In the genomic region with DNA sequence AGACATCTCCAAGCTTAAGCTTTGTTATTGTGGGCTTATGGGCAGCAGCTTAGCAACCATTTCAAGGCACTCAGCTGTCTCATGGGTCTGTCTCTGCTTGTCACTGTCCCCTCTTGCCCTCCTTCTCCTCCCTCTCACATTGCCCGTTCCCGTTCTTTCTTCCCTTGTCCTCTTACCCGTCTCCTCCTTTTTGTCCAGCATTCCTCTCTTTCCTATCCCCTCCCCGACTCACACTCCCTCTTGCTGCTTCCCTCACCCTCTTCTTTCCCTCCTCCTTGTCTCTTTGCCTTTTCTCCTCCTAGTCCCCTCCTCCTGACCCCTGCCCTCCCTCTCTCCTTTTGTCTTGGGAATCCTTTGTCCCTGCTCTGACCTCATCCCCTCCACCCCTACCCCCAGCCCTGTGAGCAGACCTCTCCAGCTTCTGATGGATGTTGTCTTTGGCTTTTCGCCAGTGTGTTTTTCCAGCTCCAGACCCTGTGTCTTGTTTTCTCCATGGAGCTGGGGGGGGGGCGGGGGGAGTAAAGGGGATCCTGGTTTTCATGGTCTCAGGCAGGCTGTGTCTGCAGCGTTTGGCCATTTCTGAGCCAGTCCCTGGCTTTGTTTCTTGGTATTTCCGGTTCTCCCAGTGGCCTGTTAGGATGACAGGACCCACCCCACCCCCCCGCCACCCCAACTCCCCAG, we compare ENCODE assay signal across 8 cellular contexts. TPM values are rescaled to one million over a fixed set of nuclear protein-coding genes. Genes with fewer than 3 reads are reported as not detected.
DNase-seq lines count a peak whose midpoint lies in the region; ATAC-seq and TF ChIP-seq lines count a peak whose summit lies in the region.

No MANE protein-coding gene starts in this region.

- H3K4me3 ChIP-seq in brain microvascular endothelial cell (ENCODE audit: low read depth, low read length), result no peak overlapping the region
- no peak overlapping the region for H3K4me3 ChIP-seq in liver (ENCODE audit: low read depth in 1 of 3, low read length in 3 of 3)
- H3K4me3 ChIP-seq in vagina, result no peak overlapping the region

- no peak for TF ChIP-seq POLR2A in vagina (IDR thresholded peaks at IDR 0.05)

- H3K27ac ChIP-seq in brain microvascular endothelial cell (peak overlapping the region; percentile 92), liver (ENCODE audit: low read depth in 1 of 2, low read length in 2 of 2) (peak overlapping the region in 1 of 2 donors; percentile 42), vagina (peak overlapping the region; percentile 53)

- ATAC-seq in GM21526 (IDR thresholded peaks at IDR 0.05; ENCODE audit: low FRiP score, unreplicated experiment), result no peak
- ATAC-seq in HG03354 (IDR thresholded peaks at IDR 0.05; ENCODE audit: poor library complexity, severe bottlenecking, unreplicated experiment), result no peak

- no peak overlapping the region for H3K9ac ChIP-seq in liver (ENCODE audit: low read depth in 1 of 2, low read length in 2 of 2)

- H3K9me3 ChIP-seq in liver (ENCODE audit: control insufficient read depth in 4 of 4, low read length in 3 of 4) (no peaks in the 10 kb centered on the region), vagina (no peaks in the 10 kb centered on the region)

- H3K27me3 ChIP-seq in brain microvascular endothelial cell (replicated peaks) (no peaks in the 10 kb centered on the region), liver (ENCODE audit: control insufficient read depth in 4 of 4, insufficient read depth in 4 of 4, low read length in 3 of 4) (no peaks in the 10 kb centered on the region), vagina (no peaks in the 10 kb centered on the region)

- WGBS in liver, result 68% methylated on average over 9 of the region's 9 CpGs

- in situ Hi-C loops in brain microvascular endothelial cell (cut with HindIII; ENCODE audit: low pct_ligation_motif_present, low sequenced_read_pairs), result no loop called here

- H3K36me3 ChIP-seq in brain microvascular endothelial cell (replicated peaks) (no peaks in the 10 kb centered on the region), liver (ENCODE audit: control insufficient read depth in 4 of 4, insufficient read depth in 3 of 4, low read depth in 1 of 4, low read length in 3 of 4) (no peaks in the 10 kb centered on the region), vagina (no peaks in the 10 kb centered on the region)

- peak in 1 of 2 donors; percentile 17 for TF ChIP-seq RAD21 in liver (IDR thresholded peaks at IDR 0.05)

- peak; percentile 18 for DNase-seq in activated CD8-positive, alpha-beta memory T cell treated with anti-CD3 and anti-CD28 coated beads, Interleukin-2, amount 50 U/mL, for 48 hours
- DNase-seq in activated CD8-positive, alpha-beta memory T cell treated with anti-CD3 and anti-CD28 coated beads for 24 hours, result no peak
- DNase-seq in brain microvascular endothelial cell (peak; percentile 93), vagina (ENCODE audit: extremely low spot score in 2 of 2) (no peak), LoVo (ENCODE audit: low spot score) (no peak)

- H3K4me1 ChIP-seq in liver (ENCODE audit: control insufficient read depth in 4 of 4, insufficient read depth in 4 of 4, low read length in 3 of 4) (peaks cover 10 to 33% (median 22%) of the 10 kb centered on the region in 4 donors), vagina (peaks cover 45% of the 10 kb centered on the region)

- intact Hi-C loops in vagina (cut with DNase I), result no loop called here

- TF ChIP-seq CTCF in brain microvascular endothelial cell (IDR thresholded peaks at IDR 0.05; ENCODE audit: low read depth, low read length, missing control alignments) (no peak), liver (IDR thresholded peaks at IDR 0.05; ENCODE audit: low read depth, low read length, missing input control) (no peak), vagina (IDR thresholded peaks at IDR 0.05) (no peak)

TF ChIP-seq in liver, 16 proteins besides CTCF, POLR2A, EP300 and RAD21:
- TF ChIP-seq, protein P1, sequence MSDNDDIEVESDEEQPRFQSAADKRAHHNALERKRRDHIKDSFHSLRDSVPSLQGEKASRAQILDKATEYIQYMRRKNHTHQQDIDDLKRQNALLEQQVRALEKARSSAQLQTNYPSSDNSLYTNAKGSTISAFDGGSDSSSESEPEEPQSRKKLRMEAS (IDR thresholded peaks at IDR 0.05), result no peak
- TF ChIP-seq YY1 (IDR thresholded peaks at IDR 0.05), result no peak
- peak; percentile 84 for TF ChIP-seq NR2F2 (IDR thresholded peaks at IDR 0.05)
- TF ChIP-seq TAF1 (conservative IDR thresholded peaks at IDR 0.05), result no peak
- no peak for TF ChIP-seq HNF4A (conservative IDR thresholded peaks at IDR 0.05)
- no peak for TF ChIP-seq FOXA1 (IDR thresholded peaks at IDR 0.05)
- TF ChIP-seq, protein P2, sequence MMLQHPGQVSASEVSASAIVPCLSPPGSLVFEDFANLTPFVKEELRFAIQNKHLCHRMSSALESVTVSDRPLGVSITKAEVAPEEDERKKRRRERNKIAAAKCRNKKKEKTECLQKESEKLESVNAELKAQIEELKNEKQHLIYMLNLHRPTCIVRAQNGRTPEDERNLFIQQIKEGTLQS (IDR thresholded peaks at IDR 0.05), result no peak
- no peak for TF ChIP-seq HNF4G (IDR thresholded peaks at IDR 0.05)
- no peak for TF ChIP-seq GABPA (IDR thresholded peaks at IDR 0.05 in 1 of 2, conservative IDR thresholded peaks at IDR 0.05 in 1 of 2)
- peak in 1 of 2 donors; percentile 55 for TF ChIP-seq RXRA (IDR thresholded peaks at IDR 0.05)
- TF ChIP-seq, protein P3, sequence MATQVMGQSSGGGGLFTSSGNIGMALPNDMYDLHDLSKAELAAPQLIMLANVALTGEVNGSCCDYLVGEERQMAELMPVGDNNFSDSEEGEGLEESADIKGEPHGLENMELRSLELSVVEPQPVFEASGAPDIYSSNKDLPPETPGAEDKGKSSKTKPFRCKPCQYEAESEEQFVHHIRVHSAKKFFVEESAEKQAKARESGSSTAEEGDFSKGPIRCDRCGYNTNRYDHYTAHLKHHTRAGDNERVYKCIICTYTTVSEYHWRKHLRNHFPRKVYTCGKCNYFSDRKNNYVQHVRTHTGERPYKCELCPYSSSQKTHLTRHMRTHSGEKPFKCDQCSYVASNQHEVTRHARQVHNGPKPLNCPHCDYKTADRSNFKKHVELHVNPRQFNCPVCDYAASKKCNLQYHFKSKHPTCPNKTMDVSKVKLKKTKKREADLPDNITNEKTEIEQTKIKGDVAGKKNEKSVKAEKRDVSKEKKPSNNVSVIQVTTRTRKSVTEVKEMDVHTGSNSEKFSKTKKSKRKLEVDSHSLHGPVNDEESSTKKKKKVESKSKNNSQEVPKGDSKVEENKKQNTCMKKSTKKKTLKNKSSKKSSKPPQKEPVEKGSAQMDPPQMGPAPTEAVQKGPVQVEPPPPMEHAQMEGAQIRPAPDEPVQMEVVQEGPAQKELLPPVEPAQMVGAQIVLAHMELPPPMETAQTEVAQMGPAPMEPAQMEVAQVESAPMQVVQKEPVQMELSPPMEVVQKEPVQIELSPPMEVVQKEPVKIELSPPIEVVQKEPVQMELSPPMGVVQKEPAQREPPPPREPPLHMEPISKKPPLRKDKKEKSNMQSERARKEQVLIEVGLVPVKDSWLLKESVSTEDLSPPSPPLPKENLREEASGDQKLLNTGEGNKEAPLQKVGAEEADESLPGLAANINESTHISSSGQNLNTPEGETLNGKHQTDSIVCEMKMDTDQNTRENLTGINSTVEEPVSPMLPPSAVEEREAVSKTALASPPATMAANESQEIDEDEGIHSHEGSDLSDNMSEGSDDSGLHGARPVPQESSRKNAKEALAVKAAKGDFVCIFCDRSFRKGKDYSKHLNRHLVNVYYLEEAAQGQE (IDR thresholded peaks at IDR 0.05), result no peak
- TF ChIP-seq JUND (IDR thresholded peaks at IDR 0.05), result no peak
- TF ChIP-seq, protein P4, sequence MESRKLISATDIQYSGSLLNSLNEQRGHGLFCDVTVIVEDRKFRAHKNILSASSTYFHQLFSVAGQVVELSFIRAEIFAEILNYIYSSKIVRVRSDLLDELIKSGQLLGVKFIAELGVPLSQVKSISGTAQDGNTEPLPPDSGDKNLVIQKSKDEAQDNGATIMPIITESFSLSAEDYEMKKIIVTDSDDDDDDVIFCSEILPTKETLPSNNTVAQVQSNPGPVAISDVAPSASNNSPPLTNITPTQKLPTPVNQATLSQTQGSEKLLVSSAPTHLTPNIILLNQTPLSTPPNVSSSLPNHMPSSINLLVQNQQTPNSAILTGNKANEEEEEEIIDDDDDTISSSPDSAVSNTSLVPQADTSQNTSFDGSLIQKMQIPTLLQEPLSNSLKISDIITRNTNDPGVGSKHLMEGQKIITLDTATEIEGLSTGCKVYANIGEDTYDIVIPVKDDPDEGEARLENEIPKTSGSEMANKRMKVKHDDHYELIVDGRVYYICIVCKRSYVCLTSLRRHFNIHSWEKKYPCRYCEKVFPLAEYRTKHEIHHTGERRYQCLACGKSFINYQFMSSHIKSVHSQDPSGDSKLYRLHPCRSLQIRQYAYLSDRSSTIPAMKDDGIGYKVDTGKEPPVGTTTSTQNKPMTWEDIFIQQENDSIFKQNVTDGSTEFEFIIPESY (IDR thresholded peaks at IDR 0.05), result no peak
- TF ChIP-seq FOXA2 (IDR thresholded peaks at IDR 0.05), result no peak
- TF ChIP-seq EGR1 (IDR thresholded peaks at IDR 0.05; ENCODE audit: low read depth in 2 of 2), result no peak
- peak; percentile 51 for TF ChIP-seq SP1 (IDR thresholded peaks at IDR 0.05)

RNA-seq across cellular contexts. Expression of a gene that starts 47.9 kb away (rescaled TPM):
- 10 to 100 TPM; 12.1 to 21.7 TPM for total RNA-seq in liver
- polyA plus RNA-seq in liver, result 1 to 10 TPM; 3.4 to 5.0 TPM
- 36.8 TPM for total RNA-seq in vagina

Comparison
In these comparisons a context has a peak if more than half of its experiments do, and no peak if none do; other contexts are left out.
1. DNase-seq: peak in activated CD8-positive, alpha-beta memory T cell treated with anti-CD3 and anti-CD28 coated beads, Interleukin-2, amount 50 U/mL, for 48 hours (single experiment) and brain microvascular endothelial cell (single experiment); none in activated CD8-positive, alpha-beta memory T cell treated with anti-CD3 and anti-CD28 coated beads for 24 hours (single experiment), vagina (0 of 2) and LoVo (single experiment).